Comparison of ENCODE assay signal across 2 cellular contexts in genomic region chr2:105390454-105390853, GRCh38.
TF ChIP-seq lines count a peak whose summit lies in the region.

No MANE protein-coding gene starts in this region.

TF ChIP-seq in A549, 52 proteins besides CTCF, POLR2A, EP300 and RAD21:
- no peak for TF ChIP-seq ZC3H11A (IDR thresholded peaks at IDR 0.05)

TF ChIP-seq in IMR-90, 13 proteins besides CTCF, POLR2A, EP300 and RAD21:
- TF ChIP-seq FOS (IDR thresholded peaks at IDR 0.05; ENCODE audit: low read depth, low read length) (no peak), ELK1 (IDR thresholded peaks at IDR 0.05; ENCODE audit: borderline replicate concordance, low read depth, low read length) (no peak)
